Comparison of ENCODE assay signal across 19 cellular contexts in genomic region chr14:74510211-74510931, GRCh38. TPM values are rescaled to one million over a fixed set of nuclear protein-coding genes. Genes with fewer than 3 reads are reported as not detected.
DNase-seq lines count a peak whose midpoint lies in the region; ATAC-seq and TF ChIP-seq lines count a peak whose summit lies in the region.
"Had no signal": no experiment of that assay in that cellular context is flagged by ENCODE, and none has a peak within 500 bp of the region (broad histone marks: within the 10 kb centered on the region; RNA-seq: fewer than 3 reads in every experiment).

No MANE protein-coding gene starts in this region.

- H3K9me3 ChIP-seq in tibial artery (no peaks in the 10 kb centered on the region), WERI-Rb-1 (ENCODE audit: severe bottlenecking) (no peaks in the 10 kb centered on the region)

- no peak overlapping the region for H3K4me3 ChIP-seq in tibial artery
- no peak overlapping the region for H3K4me3 ChIP-seq in WERI-Rb-1 (ENCODE audit: low read depth, low read length)
- H3K4me3 ChIP-seq: GM12878 had no signal

- peak overlapping the region; percentile 62 to 73 for H3K27ac ChIP-seq in tibial artery
- no peak overlapping the region for H3K27ac ChIP-seq in WERI-Rb-1
- H3K27ac ChIP-seq: HL-60, VCaP had no signal

- H3K4me1 Mint-ChIP-seq in activated naive CD8-positive, alpha-beta T cell treated with anti-CD3 and anti-CD28 coated beads, Interleukin-2, amount 10 ng/mL, durations not matched to agents 7 days and 5 days: peaks cover 10% of the 10 kb centered on the region
- peaks cover 10% of the 10 kb centered on the region for H3K4me1 Mint-ChIP-seq in activated naive CD8-positive, alpha-beta T cell treated with anti-CD3 and anti-CD28 coated beads, Interleukin-2, amount 50 U/mL, for 24 hours
- H3K4me1 Mint-ChIP-seq in MCF 10A (ENCODE audit: insufficient read depth, unreplicated experiment): peaks cover 9% of the 10 kb centered on the region

- H3K27me3 Mint-ChIP-seq in activated naive CD8-positive, alpha-beta T cell treated with anti-CD3 and anti-CD28 coated beads, Interleukin-2, amount 10 ng/mL, durations not matched to agents 7 days and 5 days: peaks cover 26% of the 10 kb centered on the region
- peaks cover 16% of the 10 kb centered on the region for H3K27me3 Mint-ChIP-seq in activated naive CD8-positive, alpha-beta T cell treated with anti-CD3 and anti-CD28 coated beads, Interleukin-2, amount 50 U/mL, for 24 hours
- H3K27me3 Mint-ChIP-seq in MCF 10A (ENCODE audit: insufficient read depth, unreplicated experiment): no peaks in the 10 kb centered on the region

- no peaks in the 10 kb centered on the region for H3K36me3 Mint-ChIP-seq in activated naive CD8-positive, alpha-beta T cell treated with anti-CD3 and anti-CD28 coated beads, Interleukin-2, amount 10 ng/mL, durations not matched to agents 7 days and 5 days
- H3K36me3 Mint-ChIP-seq in activated naive CD8-positive, alpha-beta T cell treated with anti-CD3 and anti-CD28 coated beads, Interleukin-2, amount 50 U/mL, for 24 hours (ENCODE audit: low read depth): no peaks in the 10 kb centered on the region
- H3K36me3 Mint-ChIP-seq in MCF 10A (ENCODE audit: insufficient read depth, unreplicated experiment): peaks cover 29% of the 10 kb centered on the region

- H3K36me3 ChIP-seq in tibial artery (peaks cover 21 to 59% (median 50%) of the 10 kb centered on the region in 3 donors), WERI-Rb-1 (no peaks in the 10 kb centered on the region)

- H3K4me3 Mint-ChIP-seq in activated naive CD8-positive, alpha-beta T cell treated with anti-CD3 and anti-CD28 coated beads, Interleukin-2, amount 10 ng/mL, durations not matched to agents 7 days and 5 days: no peak overlapping the region
- H3K4me3 Mint-ChIP-seq in activated naive CD8-positive, alpha-beta T cell treated with anti-CD3 and anti-CD28 coated beads, Interleukin-2, amount 50 U/mL, for 24 hours: no peak overlapping the region
- H3K4me3 Mint-ChIP-seq in MCF 10A (ENCODE audit: unreplicated experiment): no peak overlapping the region
- H3K4me3 Mint-ChIP-seq: activated T-cell treated with anti-CD3 and anti-CD28 coated beads, Interleukin-2, amount 50 U/mL, for 72 hours; nephron had no signal

- BruUV-seq in MCF 10A (replicated peaks; lab: Mats Ljungman, UMichigan): no TSS peak

- H3K27ac Mint-ChIP-seq in activated naive CD8-positive, alpha-beta T cell treated with anti-CD3 and anti-CD28 coated beads, Interleukin-2, amount 10 ng/mL, durations not matched to agents 7 days and 5 days: no peak overlapping the region
- H3K27ac Mint-ChIP-seq in activated naive CD8-positive, alpha-beta T cell treated with anti-CD3 and anti-CD28 coated beads, Interleukin-2, amount 50 U/mL, for 24 hours: no peak overlapping the region
- H3K27ac Mint-ChIP-seq in MCF 10A (ENCODE audit: low read depth, unreplicated experiment): peak overlapping the region; percentile 63
- H3K27ac Mint-ChIP-seq: activated T-cell treated with anti-CD3 and anti-CD28 coated beads, Interleukin-2, amount 50 U/mL, for 72 hours; nephron had no signal

- peaks cover 4 to 42% (median 28%) of the 10 kb centered on the region in 4 donors for H3K4me1 ChIP-seq in tibial artery

- H3K27me3 ChIP-seq in tibial artery (no peaks in the 10 kb centered on the region), WERI-Rb-1 (ENCODE audit: insufficient read depth, low read depth, severe bottlenecking) (no peaks in the 10 kb centered on the region)

- POLR2A ChIA-PET in activated naive CD8-positive, alpha-beta T cell treated with anti-CD3 and anti-CD28 coated beads, Interleukin-2, amount 10 ng/mL, durations not matched to agents 7 days and 5 days (lab: Charles Lee): no interaction called here
- POLR2A ChIA-PET in MCF 10A (lab: Yijun Ruan, JAX): interaction anchor here (0.7 kb wide), 1 partner anchor 8 kb away, joined by 4 read pairs; no protein-coding TSS in a partner anchor

- H3K9me3 Mint-ChIP-seq in activated naive CD8-positive, alpha-beta T cell treated with anti-CD3 and anti-CD28 coated beads, Interleukin-2, amount 10 ng/mL, durations not matched to agents 7 days and 5 days: no peaks in the 10 kb centered on the region
- no peaks in the 10 kb centered on the region for H3K9me3 Mint-ChIP-seq in activated naive CD8-positive, alpha-beta T cell treated with anti-CD3 and anti-CD28 coated beads, Interleukin-2, amount 50 U/mL, for 24 hours
- H3K9me3 Mint-ChIP-seq in MCF 10A (ENCODE audit: unreplicated experiment): no peaks in the 10 kb centered on the region
- H3K9me3 Mint-ChIP-seq: activated T-cell treated with anti-CD3 and anti-CD28 coated beads, Interleukin-2, amount 50 U/mL, for 72 hours; nephron had no signal

- intact Hi-C loops in MCF 10A (cut with micrococcal nuclease): no loop called here
- intact Hi-C loops in tibial artery (cut with DNase I; ENCODE audit: low total_unique reads): no loop called here

- CTCF ChIA-PET in MCF 10A (lab: Yijun Ruan, JAX): interaction anchor here (0.6 to 2.4 kb wide), 3 partner anchors 7 to 153 kb away, joined by 3 to 5 read pairs (median 3); no protein-coding TSS in a partner anchor

- TF ChIP-seq CTCF in MCF 10A (IDR thresholded peaks at IDR 0.05; ENCODE audit: unreplicated experiment) (no peak), tibial artery (IDR thresholded peaks at IDR 0.05) (no peak), WERI-Rb-1 (IDR thresholded peaks at IDR 0.05; ENCODE audit: low read depth, low read length) (no peak)

- no peak for ATAC-seq in activated naive CD8-positive, alpha-beta T cell treated with anti-CD3 and anti-CD28 coated beads, Interleukin-2, amount 10 ng/mL, durations not matched to agents 7 days and 5 days (ENCODE audit: low read depth)
- ATAC-seq in activated naive CD8-positive, alpha-beta T cell treated with anti-CD3 and anti-CD28 coated beads, Interleukin-2, amount 50 U/mL, for 24 hours: no peak
- ATAC-seq: activated T-cell treated with anti-CD3 and anti-CD28 coated beads, Interleukin-2, amount 50 U/mL, for 72 hours; GM12878 had no signal

- peak; percentile 19 for DNase-seq in activated naive CD8-positive, alpha-beta T cell treated with anti-CD3 and anti-CD28 coated beads, Interleukin-2, amount 10 ng/mL, durations not matched to agents 7 days and 5 days
- no peak for DNase-seq in activated naive CD8-positive, alpha-beta T cell treated with anti-CD3 and anti-CD28 coated beads, Interleukin-2, amount 50 U/mL, for 24 hours
- DNase-seq in MCF 10A (ENCODE audit: unreplicated experiment): no peak
- DNase-seq in left kidney (ENCODE audit: low read depth, low spot score): peak; percentile 41
- DNase-seq in tibial artery: peak; percentile 17 to 65
- no peak for DNase-seq in DMS53 treated with DMSO at 0.1 percent for 48 hours (lab: John Stamatoyannopoulos, UW; ENCODE audit: unreplicated experiment)
- no peak for DNase-seq in A172 (ENCODE audit: low spot score)
- no peak for DNase-seq in WERI-Rb-1
- DNase-seq: activated T-cell treated with anti-CD3 and anti-CD28 coated beads, Interleukin-2, amount 50 U/mL, for 72 hours; cerebellar nuclear complex; DMS 273 treated with DMSO at 0.1 percent for 48 hours; kidney glomerular epithelial cell; NCI-H1092; NCI-H526; SHP77 had no signal

RNA-seq across cellular contexts. Expression of gene ISCA2, which starts 16.8 kb away (rescaled TPM):
- total RNA-seq in activated naive CD8-positive, alpha-beta T cell treated with anti-CD3 and anti-CD28 coated beads, Interleukin-2, amount 10 ng/mL, durations not matched to agents 7 days and 5 days: 10 to 100 TPM; 31.2 to 34.5 TPM
- total RNA-seq in MCF 10A (2022): 13.9 and 21.1 TPM in 2 replicates
- total RNA-seq in A172 (2014; rRNA removed; shearing (Covaris generic)): 13.3 and 18.1 TPM in 2 replicates

RNA-seq across cellular contexts. Expression of gene NPC2, which starts 17.3 kb away (rescaled TPM):
- 10 to 100 TPM; 39.5 to 42.1 TPM for total RNA-seq in activated naive CD8-positive, alpha-beta T cell treated with anti-CD3 and anti-CD28 coated beads, Interleukin-2, amount 10 ng/mL, durations not matched to agents 7 days and 5 days
- 105 and 128 TPM in 2 replicates for total RNA-seq in MCF 10A (2022)
- 314 and 399 TPM in 2 replicates for total RNA-seq in A172 (2014; rRNA removed; shearing (Covaris generic))

Comparison
In these comparisons a context has a peak if more than half of its experiments do, and no peak if none do; other contexts are left out.
1. DNase-seq: peak in activated naive CD8-positive, alpha-beta T cell treated with anti-CD3 and anti-CD28 coated beads, Interleukin-2, amount 10 ng/mL, durations not matched to agents 7 days and 5 days (single experiment), left kidney (single experiment) and tibial artery (2 of 2); none in activated naive CD8-positive, alpha-beta T cell treated with anti-CD3 and anti-CD28 coated beads, Interleukin-2, amount 50 U/mL, for 24 hours (single experiment), MCF 10A (single experiment), DMS53 treated with DMSO at 0.1 percent for 48 hours (single experiment), A172 (single experiment) and WERI-Rb-1 (single experiment).